In genomic region chr3:34008191-34008590, GRCh38 we compare ENCODE assay signal across 14 cellular contexts.
A peak's percentile ranks its signal among the peaks of the same experiment; 100 is the strongest.
DNase-seq lines count a peak whose midpoint lies in the region; ATAC-seq and TF ChIP-seq lines count a peak whose summit lies in the region.
"Had no signal": no experiment of that assay in that cellular context is flagged by ENCODE, and none has a peak within 500 bp of the region (broad histone marks: within the 10 kb centered on the region; RNA-seq: fewer than 3 reads in every experiment).

No MANE protein-coding gene starts in this region.

- intact Hi-C loops in PC-3 (cut with micrococcal nuclease): no loop called here
- intact Hi-C loops in sciatic nerve (cut with DNase I): loop anchor here (5.0 kb wide), 1 partner anchor 596 kb away; no protein-coding TSS in a partner anchor

- H3K9me3 ChIP-seq in BLaER1 treated with 17β-estradiol and CSF1 and Interleukin-3, amounts not matched to agents 10 nM and 100 nM (replicated peaks in 1 of 11): no peaks in the 10 kb centered on the region
- H3K9me3 ChIP-seq in PC-3 (ENCODE audit: low read length): no peaks in the 10 kb centered on the region

- ATAC-seq in PC-3: no peak
- no peak for ATAC-seq in HG03095 (IDR thresholded peaks at IDR 0.05; ENCODE audit: unreplicated experiment)
- no peak for ATAC-seq in sciatic nerve
- ATAC-seq: esophagus mucosa, left colon had no signal

- H3K36me3 Mint-ChIP-seq in HFFc6 (ENCODE audit: low read depth): no peaks in the 10 kb centered on the region

- H4K20me1 ChIP-seq in BLaER1 treated with 17β-estradiol and CSF1 and Interleukin-3, amounts not matched to agents 10 nM and 100 nM: no peaks in the 10 kb centered on the region
- H4K20me1 ChIP-seq in PC-3 (ENCODE audit: low read length): no peaks in the 10 kb centered on the region

- H3K36me3 ChIP-seq in BLaER1 treated with 17β-estradiol and CSF1 and Interleukin-3, amounts not matched to agents 10 nM and 100 nM: no peaks in the 10 kb centered on the region
- no peaks in the 10 kb centered on the region for H3K36me3 ChIP-seq in PC-3 (ENCODE audit: low read depth, low read length)

- CTCF ChIA-PET in PC-3 (lab: Charles Lee): no interaction called here

- peak overlapping the region in 10 of 11 experiments; percentile 27 to 84 (median 58); a peak in 20 of 22 replicates for H3K4me2 ChIP-seq in BLaER1 treated with 17β-estradiol and CSF1 and Interleukin-3, amounts not matched to agents 10 nM and 100 nM
- no peak overlapping the region for H3K4me2 ChIP-seq in PC-3 (ENCODE audit: low read length)

- H3K9ac ChIP-seq in BLaER1 treated with 17β-estradiol and CSF1 and Interleukin-3, amounts not matched to agents 10 nM and 100 nM: no peak overlapping the region
- no peak overlapping the region for H3K9ac ChIP-seq in PC-3 (ENCODE audit: low read length)

- POLR2A ChIA-PET in PC-3 (lab: Charles Lee; ENCODE audit: unreplicated experiment): no interaction called here

- no peaks in the 10 kb centered on the region for H3K9me3 Mint-ChIP-seq in HFFc6

- no peaks in the 10 kb centered on the region for H3K27me3 ChIP-seq in BLaER1 treated with 17β-estradiol and CSF1 and Interleukin-3, amounts not matched to agents 10 nM and 100 nM
- no peaks in the 10 kb centered on the region for H3K27me3 ChIP-seq in PC-3 (ENCODE audit: low read length)

- H3K27ac ChIP-seq in BLaER1 treated with 17β-estradiol and CSF1 and Interleukin-3, amounts not matched to agents 10 nM and 100 nM: peak overlapping the region in 2 of 11 experiments; percentile 11 to 19; a peak in 2 of 22 replicates
- H3K27ac ChIP-seq in PC-3 (ENCODE audit: low read length): 0 out of 2 replicates have a peak overlapping the region, but pooled peaks have one; percentile 40

- peaks cover 22% of the 10 kb centered on the region for H3F3A ChIP-seq in PC-3 (ENCODE audit: low read length, unreplicated experiment)

- no peak overlapping the region for H3K4me3 ChIP-seq in BLaER1 treated with 17β-estradiol and CSF1 and Interleukin-3, amounts not matched to agents 10 nM and 100 nM
- no peak overlapping the region for H3K4me3 ChIP-seq in PC-3 (ENCODE audit: low read length)

- no peaks in the 10 kb centered on the region; the same call in 1 of the 2 replicates for H3K27me3 Mint-ChIP-seq in HFFc6 (ENCODE audit: insufficient read depth)

- peaks cover 99% of the 10 kb centered on the region for H3K4me1 Mint-ChIP-seq in HFFc6 (ENCODE audit: low read depth)

- H3K27ac Mint-ChIP-seq in HFFc6: peak overlapping the region; percentile 15; the same call in 1 of the 2 replicates

- no peaks in the 10 kb centered on the region for H3K9me2 ChIP-seq in PC-3 (replicated peaks; ENCODE audit: low read length)

- no peaks in the 10 kb centered on the region for H3K79me2 ChIP-seq in PC-3 (ENCODE audit: low read length)

- no peak overlapping the region for H2AFZ ChIP-seq in PC-3 (ENCODE audit: low read length)

- BruUV-seq in PC-3 (replicated peaks; lab: Mats Ljungman, UMichigan): no TSS peak

- peaks cover 23 to 62% (median 52%) of the 10 kb centered on the region in 10 experiments for H3K4me1 ChIP-seq in BLaER1 treated with 17β-estradiol and CSF1 and Interleukin-3, amounts not matched to agents 10 nM and 100 nM
- peaks cover 48% of the 10 kb centered on the region for H3K4me1 ChIP-seq in PC-3 (ENCODE audit: insufficient read depth, low read length)

- TF ChIP-seq CTCF in HFFc6 (IDR thresholded peaks at IDR 0.05) (no peak), PC-3 (conservative IDR thresholded peaks at IDR 0.05; ENCODE audit: low read depth, low read length) (no peak)

- DNase-seq in HFFc6: no peak
- no peak for DNase-seq in PC-3
- DNase-seq in iPS-NIHi7 (ENCODE audit: extremely low spot score): peak; percentile 70
- no peak for DNase-seq in NCI-H1105 treated with DMSO at 0.1 percent for 48 hours (lab: John Stamatoyannopoulos, UW)
- no peak for DNase-seq in NOMO-1 (lab: John Stamatoyannopoulos, UW; ENCODE audit: unreplicated experiment in 2 of 2)
- DNase-seq in sciatic nerve (ENCODE audit: low spot score): no peak
- DNase-seq: activated T-cell treated with anti-CD3 and anti-CD28 coated beads, Interleukin-2, amount 50 U/mL, for 1 hour; C1 segment of cervical spinal cord; KBM-7; left colon; stimulated activated CD4-positive, alpha-beta T cell treated with anti-CD3 and anti-CD28 coated beads, Interleukin-2, amount 100 ng/mL, for 24 hours had no signal

- H3K4me3 Mint-ChIP-seq in HFFc6: no peak overlapping the region
